Comparison of ENCODE assay signal across 20 cellular contexts in the genomic region with DNA sequence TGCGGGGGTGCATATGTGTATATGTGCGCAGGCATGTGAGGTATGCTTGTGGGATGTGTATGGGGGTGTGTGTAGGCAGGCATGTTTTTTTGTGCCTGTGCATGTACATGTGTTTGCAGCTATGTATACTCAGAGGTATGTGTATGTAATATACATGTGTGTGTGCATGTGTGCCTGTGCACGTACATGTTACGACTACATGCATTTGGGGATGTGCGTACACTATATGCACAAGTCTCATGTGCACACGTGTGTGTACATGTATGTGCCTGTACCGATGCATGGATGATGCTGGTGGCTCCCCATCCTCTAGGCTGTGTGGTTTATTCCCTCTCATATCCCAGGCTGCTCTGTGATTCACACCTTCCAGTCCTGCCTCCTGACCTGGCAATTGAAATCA.
A peak's percentile ranks its signal among the peaks of the same experiment; 100 is the strongest.
DNase-seq lines count a peak whose midpoint lies in the region; ATAC-seq, FAIRE-seq and TF ChIP-seq lines count a peak whose summit lies in the region.
"Had no signal": no experiment of that assay in that cellular context is flagged by ENCODE, and none has a peak within 500 bp of the region (broad histone marks: within the 10 kb centered on the region; RNA-seq: fewer than 3 reads in every experiment).

No MANE protein-coding gene starts in this region.

- no TSS peak for BruUV-seq in OCI-LY7 (replicated peaks; lab: Mats Ljungman, UMichigan)

- no peaks in the 10 kb centered on the region for H3K27me3 ChIP-seq in naive thymus-derived CD4-positive, alpha-beta T cell (ENCODE audit: control insufficient read depth in 2 of 2, insufficient read depth in 2 of 2, low read length in 2 of 2)
- H3K27me3 ChIP-seq: BE2C had no signal

- peak; percentile 26 for ATAC-seq in naive thymus-derived CD4-positive, alpha-beta T cell
- no peak for ATAC-seq in HG03520 (IDR thresholded peaks at IDR 0.05; ENCODE audit: unreplicated experiment)
- no peak for ATAC-seq in natural killer cell treated with Interleukin-12 subunit alpha and Interleukin-12 subunit beta and Interleukin-15 and Interleukin-18, amount 100 ng/mL, for 72 hours

- H3K4me1 Mint-ChIP-seq in naive thymus-derived CD4-positive, alpha-beta T cell, result peaks cover 0 to 3% (median 0%) of the 10 kb centered on the region in 7 donors
- H3K4me1 Mint-ChIP-seq in natural killer cell treated with Interleukin-12 subunit alpha and Interleukin-12 subunit beta and Interleukin-15 and Interleukin-18, amount 100 ng/mL, for 72 hours (ENCODE audit: low read depth in 2 of 2), result no peaks in the 10 kb centered on the region
- H3K4me1 Mint-ChIP-seq: CD4-positive, alpha-beta memory T cell had no signal

- no peaks in the 10 kb centered on the region for H3K36me3 Mint-ChIP-seq in naive thymus-derived CD4-positive, alpha-beta T cell
- no peaks in the 10 kb centered on the region for H3K36me3 Mint-ChIP-seq in natural killer cell treated with Interleukin-12 subunit alpha and Interleukin-12 subunit beta and Interleukin-15 and Interleukin-18, amount 100 ng/mL, for 72 hours
- H3K36me3 Mint-ChIP-seq: CD4-positive, alpha-beta memory T cell; IgD-negative memory B cell had no signal

- peak overlapping the region; percentile 97 for H3K27ac ChIP-seq in OCI-LY7 (ENCODE audit: low read depth, low read length, poor library complexity, severe bottlenecking)
- H3K27ac ChIP-seq in naive thymus-derived CD4-positive, alpha-beta T cell (ENCODE audit: low read depth, low read length), result no peak overlapping the region
- H3K27ac ChIP-seq: C4-2B had no signal

- no peaks in the 10 kb centered on the region for H3K36me3 ChIP-seq in OCI-LY7 (ENCODE audit: insufficient read depth, low read length)
- H3K36me3 ChIP-seq in naive thymus-derived CD4-positive, alpha-beta T cell (ENCODE audit: control insufficient read depth in 2 of 3, insufficient read depth in 3 of 3, low read length in 3 of 3), result no peaks in the 10 kb centered on the region
- H3K36me3 ChIP-seq: BE2C, HAP-1 had no signal

- H3K79me2 ChIP-seq in OCI-LY7 (ENCODE audit: insufficient read depth, low read depth, low read length), result no peaks in the 10 kb centered on the region

- TF ChIP-seq CTCF in OCI-LY7 (conservative IDR thresholded peaks at IDR 0.05; ENCODE audit: low read length), result no peak

- DNase-seq in GM12891 (ENCODE audit: insufficient read length, low spot score), result no peak
- no peak for DNase-seq in OCI-LY7 (ENCODE audit: low spot score)
- DNase-seq in naive thymus-derived CD4-positive, alpha-beta T cell, result no peak
- DNase-seq in NCI-H524 (lab: John Stamatoyannopoulos, UW), result no peak
- no peak for DNase-seq in NAMALWA (ENCODE audit: low spot score)
- DNase-seq in natural killer cell treated with Interleukin-12 subunit alpha and Interleukin-12 subunit beta and Interleukin-15 and Interleukin-18, amount 100 ng/mL, for 72 hours (ENCODE audit: low spot score), result no peak
- DNase-seq: BE2C; CD4-positive, alpha-beta memory T cell; DMS153; DMS79 treated with DMSO at 0.1 percent for 48 hours; GDM1; GOT3; HFFc6 had no signal

- peak overlapping the region; percentile 76 for H3K4me2 ChIP-seq in OCI-LY7 (ENCODE audit: low read length)

- no peaks in the 10 kb centered on the region for H4K20me1 ChIP-seq in OCI-LY7 (ENCODE audit: insufficient read depth, low read length)

- no peaks in the 10 kb centered on the region for H3K9me2 ChIP-seq in OCI-LY7 (ENCODE audit: insufficient read depth, low read length)

- FAIRE-seq in GM12891 (lab: Jason Lieb, UNC), result peak; percentile 75
- FAIRE-seq: A204.1, D721Med, GM19239 had no signal

- peak overlapping the region; percentile 26 for H3K4me3 ChIP-seq in OCI-LY7 (ENCODE audit: low read depth, low read length, poor library complexity, severe bottlenecking)
- no peak overlapping the region for H3K4me3 ChIP-seq in naive thymus-derived CD4-positive, alpha-beta T cell (ENCODE audit: low read length)
- H3K4me3 ChIP-seq: HAP-1 had no signal

- peaks cover 68% of the 10 kb centered on the region for H3K4me1 ChIP-seq in OCI-LY7 (ENCODE audit: insufficient read depth, low read length, poor library complexity, severe bottlenecking)
- H3K4me1 ChIP-seq in naive thymus-derived CD4-positive, alpha-beta T cell (ENCODE audit: control insufficient read depth in 2 of 2, insufficient read depth in 2 of 2, low read length in 2 of 2), result no peaks in the 10 kb centered on the region
- H3K4me1 ChIP-seq: BE2C, HAP-1 had no signal

- no peak overlapping the region for H3K27ac Mint-ChIP-seq in naive thymus-derived CD4-positive, alpha-beta T cell
- H3K27ac Mint-ChIP-seq in natural killer cell treated with Interleukin-12 subunit alpha and Interleukin-12 subunit beta and Interleukin-15 and Interleukin-18, amount 100 ng/mL, for 72 hours, result no peak overlapping the region
- H3K27ac Mint-ChIP-seq: HFFc6, IgD-negative memory B cell had no signal

- CTCF ChIA-PET in OCI-LY7 (lab: Charles Lee; ENCODE audit: unreplicated experiment), result interaction anchor here (1.0 kb wide), 1 partner anchor 13 kb away, joined by 3 read pairs; no protein-coding TSS in a partner anchor
- CTCF ChIA-PET in naive thymus-derived CD4-positive, alpha-beta T cell (lab: Charles Lee), result no interaction called here

- no peak overlapping the region; the same call in 1 of the 2 replicates for H2AFZ ChIP-seq in OCI-LY7 (ENCODE audit: low read length)

- H3K4me3 Mint-ChIP-seq in naive thymus-derived CD4-positive, alpha-beta T cell, result no peak overlapping the region
- no peak overlapping the region for H3K4me3 Mint-ChIP-seq in natural killer cell treated with Interleukin-12 subunit alpha and Interleukin-12 subunit beta and Interleukin-15 and Interleukin-18, amount 100 ng/mL, for 72 hours
- H3K4me3 Mint-ChIP-seq: CD4-positive, alpha-beta memory T cell; HFFc6 had no signal

- no peaks in the 10 kb centered on the region for H3K9me3 Mint-ChIP-seq in naive thymus-derived CD4-positive, alpha-beta T cell
- no peaks in the 10 kb centered on the region for H3K9me3 Mint-ChIP-seq in natural killer cell treated with Interleukin-12 subunit alpha and Interleukin-12 subunit beta and Interleukin-15 and Interleukin-18, amount 100 ng/mL, for 72 hours
- H3K9me3 Mint-ChIP-seq: CD4-positive, alpha-beta memory T cell; HFFc6; IgD-negative memory B cell had no signal

- no peaks in the 10 kb centered on the region for H3K9me3 ChIP-seq in OCI-LY7 (ENCODE audit: low read length)
- H3K9me3 ChIP-seq in naive thymus-derived CD4-positive, alpha-beta T cell (ENCODE audit: control insufficient read depth in 2 of 3, low read length in 3 of 3), result no peaks in the 10 kb centered on the region
- H3K9me3 ChIP-seq: BE2C, HAP-1 had no signal

- TF ChIP-seq POLR2A in GM12891 (IDR thresholded peaks at IDR 0.05; ENCODE audit: low read depth, low read length), result no peak

- intact Hi-C loops in OCI-LY7 (cut with micrococcal nuclease; ENCODE audit: unreplicated experiment), result no loop called here
- intact Hi-C loops in naive thymus-derived CD4-positive, alpha-beta T cell (cut with micrococcal nuclease), result no loop called here

- POLR2A ChIA-PET in OCI-LY7 (lab: Charles Lee), result no interaction called here
- POLR2A ChIA-PET in naive thymus-derived CD4-positive, alpha-beta T cell (lab: Charles Lee), result no interaction called here

- H3K27me3 Mint-ChIP-seq in naive thymus-derived CD4-positive, alpha-beta T cell, result no peaks in the 10 kb centered on the region
- H3K27me3 Mint-ChIP-seq in natural killer cell treated with Interleukin-12 subunit alpha and Interleukin-12 subunit beta and Interleukin-15 and Interleukin-18, amount 100 ng/mL, for 72 hours, result no peaks in the 10 kb centered on the region
- H3K27me3 Mint-ChIP-seq: CD4-positive, alpha-beta memory T cell had no signal

TF ChIP-seq in GM12891, 5 proteins besides CTCF, POLR2A, EP300 and RAD21:
- no peak for TF ChIP-seq POLR2AphosphoS5 (IDR thresholded peaks at IDR 0.05; ENCODE audit: low read depth, low read length)
- no peak for TF ChIP-seq PAX5 (IDR thresholded peaks at IDR 0.05; ENCODE audit: insufficient read depth, low read length, severe bottlenecking)
- no peak for TF ChIP-seq SPI1 (IDR thresholded peaks at IDR 0.05; ENCODE audit: low read depth, low read length)
- TF ChIP-seq POU2F2 (IDR thresholded peaks at IDR 0.05; ENCODE audit: low read depth, low read length), result no peak
- TF ChIP-seq TAF1 (IDR thresholded peaks at IDR 0.05; ENCODE audit: low read depth, low read length), result no peak
TF ChIP-seq in GM12891: peak in this region for 0.
